ENCODE assay signal across 9 cellular contexts in the genomic region with DNA sequence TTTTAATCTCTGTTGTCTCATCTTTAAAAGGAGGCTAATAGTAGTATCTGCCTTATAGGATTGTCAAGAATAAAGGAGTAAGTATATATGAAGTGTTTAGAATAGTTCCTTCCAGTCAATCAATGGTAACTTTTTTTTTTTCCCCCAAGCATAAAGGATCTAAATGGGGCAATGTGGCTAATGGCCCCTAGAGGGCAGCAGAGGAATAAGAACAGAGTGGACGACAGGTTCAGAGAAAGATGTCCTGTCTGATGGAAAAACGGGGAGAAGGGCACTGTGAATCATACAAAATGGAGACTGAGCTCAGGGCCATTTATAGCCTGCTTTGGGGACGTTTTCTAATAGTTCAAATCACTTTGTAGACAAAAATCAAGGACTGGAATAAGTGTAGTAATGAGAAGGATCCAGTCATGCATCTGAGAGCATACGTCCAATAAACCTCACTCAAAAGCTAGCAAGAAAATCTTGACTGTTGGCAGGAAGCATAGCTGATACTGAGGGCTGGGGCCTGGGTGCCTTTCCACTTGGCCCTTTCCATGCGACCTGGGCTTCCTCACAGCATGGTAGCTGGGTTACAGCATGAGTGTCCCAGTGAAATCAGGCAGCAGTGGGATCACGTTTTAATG. TPM values are rescaled to one million over a fixed set of nuclear protein-coding genes. Genes with fewer than 3 reads are reported as not detected.
A peak's percentile ranks its signal among the peaks of the same experiment; 100 is the strongest.
DNase-seq lines count a peak whose midpoint lies in the region; ATAC-seq, FAIRE-seq and TF ChIP-seq lines count a peak whose summit lies in the region.
"Had no signal": no experiment of that assay in that cellular context is flagged by ENCODE, and none has a peak within 500 bp of the region (broad histone marks: within the 10 kb centered on the region; RNA-seq: fewer than 3 reads in every experiment).

No MANE protein-coding gene starts in this region.

- POLR2A ChIA-PET in K562 (lab: Yijun Ruan, JAX) = interaction anchor here (0.6 to 0.7 kb wide), 2 partner anchors 8 to 828 kb away, joined by 3 read pairs; no protein-coding TSS in a partner anchor

- H3K36me3 ChIP-seq in K562 (ENCODE audit: control insufficient read depth, insufficient read depth, low read length) = no peaks in the 10 kb centered on the region
- no peaks in the 10 kb centered on the region for H3K36me3 ChIP-seq in iPS DF 6.9 (ENCODE audit: control insufficient read depth, insufficient read depth, low read length)

- intact Hi-C loops in K562 (cut with micrococcal nuclease) = loop anchor here (1.0 to 5.0 kb wide), 2 partner anchors 117 to 277 kb away; partner anchors contain the start of gene IFNG

- H3K9me1 ChIP-seq in K562 (ENCODE audit: control insufficient read depth, insufficient read depth, low read length) = no peaks in the 10 kb centered on the region

- BruUV-seq in K562 (replicated peaks; lab: Mats Ljungman, UMichigan) = no TSS peak

- H2AFZ ChIP-seq in K562 (ENCODE audit: low read depth, low read length) = peak overlapping the region; percentile 34

- H3K4me1 ChIP-seq in K562 (replicated peaks in 1 of 2; ENCODE audit: control insufficient read depth in 2 of 2, insufficient read depth in 2 of 2, low read length in 2 of 2) = peaks cover 4 to 14% of the 10 kb centered on the region in 2 experiments; a peak in 4 of 5 replicates
- H3K4me1 ChIP-seq in iPS DF 6.9 (ENCODE audit: control insufficient read depth, insufficient read depth, low read length) = no peaks in the 10 kb centered on the region

- ATAC-seq in HG02840 (IDR thresholded peaks at IDR 0.05; ENCODE audit: low FRiP score, unreplicated experiment) (peak; percentile 61), K562 (peak; percentile 86), GM18505 (IDR thresholded peaks at IDR 0.05; ENCODE audit: unreplicated experiment) (no peak)

- DNase-seq in GDM1 (lab: John Stamatoyannopoulos, UW) = peak; percentile 53
- DNase-seq in NCI-H2081 (lab: John Stamatoyannopoulos, UW) = peak; percentile 75 to 83
- DNase-seq in K562 (ENCODE audit: extremely low read depth in 1 of 4, low spot score in 3 of 4) = peak; percentile 66 to 79 (median 69)
- DNase-seq in iPS DF 6.9 (ENCODE audit: low read depth, low spot score) = peak; percentile 52
- peak; percentile 45 for DNase-seq in stimulated activated CD4-positive, alpha-beta T cell treated with anti-CD3 and anti-CD28 coated beads, Interleukin-12 subunit alpha, Interleukin-12 subunit beta, amount 100 ng/mL, for 4 hours

- H3K79me2 ChIP-seq in K562 (ENCODE audit: control insufficient read depth, insufficient read depth, low read length) = no peaks in the 10 kb centered on the region

- in situ Hi-C loops in K562 (cut with MboI) = no loop called here

- H3K27ac ChIP-seq in K562 (ENCODE audit: extremely low read depth, low read depth, low read length) (no peak overlapping the region), iPS DF 6.9 (ENCODE audit: low read length) (no peak overlapping the region)

- TF ChIP-seq POLR2A in K562 (conservative IDR thresholded peaks at IDR 0.05) (no peak), GM18505 (IDR thresholded peaks at IDR 0.05; ENCODE audit: borderline replicate concordance, extremely low read depth, insufficient read depth, insufficient read length) (no peak)

- CTCF ChIA-PET in K562 (lab: Yijun Ruan, JAX; ENCODE audit: low intra/inter-chr PET ratio) = interaction anchor here (0.7 to 1.7 kb wide), 3 partner anchors 30 to 276 kb away, joined by 3 to 5 read pairs (median 3); no protein-coding TSS in a partner anchor

- no peak for TF ChIP-seq EP300 in K562 (IDR thresholded peaks at IDR 0.05; ENCODE audit: low read length)

- TF ChIP-seq RAD21 in K562 (CRISPR knock-in tag; conservative IDR thresholded peaks at IDR 0.05 in 1 of 2, IDR thresholded peaks at IDR 0.05 in 1 of 2) = peak; percentile 67 to 80

- H3K4me2 ChIP-seq in K562 (ENCODE audit: insufficient read depth, low read length) = no peak overlapping the region

- WGBS in K562 (ENCODE audit: insufficient coverage, low coverage, missing lambda C conversion rate) = 11% methylated on average over 6 of the region's 6 CpGs
- WGBS in iPS DF 6.9 (ENCODE audit: insufficient coverage, insufficient read length) = no CpG with 5 or more reads among the region's 6 CpGs

- no peak overlapping the region for H3K9ac ChIP-seq in K562 (ENCODE audit: insufficient read depth in 1 of 2, low read depth in 2 of 2, low read length in 2 of 2)

- FAIRE-seq in TTC549 (lab: Jason Lieb, UNC) = peak; percentile 65
- peak; percentile 88 for FAIRE-seq in K562 (lab: Jason Lieb, UNC)

- no peak overlapping the region for H3K4me3 ChIP-seq in K562
- no peak overlapping the region for H3K4me3 ChIP-seq in iPS DF 6.9 (ENCODE audit: low read length)
- H3K4me3 ChIP-seq: skin epidermis had no signal

- no peaks in the 10 kb centered on the region; a peak in 1 of 5 replicates for H3K27me3 ChIP-seq in K562 (ENCODE audit: control insufficient read depth in 2 of 2, insufficient read depth in 2 of 2, low read length in 2 of 2)
- no peaks in the 10 kb centered on the region for H3K27me3 ChIP-seq in iPS DF 6.9 (ENCODE audit: control insufficient read depth, insufficient read depth, low read length)

- H3K9me3 ChIP-seq in K562 (replicated peaks; ENCODE audit: control insufficient read depth, insufficient read depth, low read depth, low read length) (no peaks in the 10 kb centered on the region), iPS DF 6.9 (ENCODE audit: control insufficient read depth, insufficient read depth, low read length) (no peaks in the 10 kb centered on the region)

- no peaks in the 10 kb centered on the region for H4K20me1 ChIP-seq in K562 (replicated peaks; ENCODE audit: control insufficient read depth, insufficient read depth, low read length)

- TF ChIP-seq CTCF in K562 (IDR thresholded peaks at IDR 0.05 in 2 of 3, conservative IDR thresholded peaks at IDR 0.05 in 1 of 3; ENCODE audit: insufficient read depth in 2 of 3, low read depth in 1 of 3, low read length in 3 of 3) = peak; percentile 63 to 88 (median 80)

TF ChIP-seq in K562, 482 proteins besides CTCF, POLR2A, EP300 and RAD21 (continues in another document):
- TF ChIP-seq PBX2 (CRISPR knock-in tag; IDR thresholded peaks at IDR 0.05; ENCODE audit: low read depth) (no peak), PBX2 (tag; conservative IDR thresholded peaks at IDR 0.05; ENCODE audit: low read depth) (peak; percentile 41), DMBX1 (CRISPR knock-in tag; IDR thresholded peaks at IDR 0.05; ENCODE audit: borderline replicate concordance) (no peak), DEAF1 (CRISPR knock-in tag; IDR thresholded peaks at IDR 0.05) (peak; percentile 66), ZNF384 (IDR thresholded peaks at IDR 0.05; ENCODE audit: low read depth, low read length) (peak; percentile 92), RCOR1 (IDR thresholded peaks at IDR 0.05; ENCODE audit: borderline replicate concordance in 1 of 2, low read depth in 2 of 2, low read length in 2 of 2) (peak in 1 of 2 experiments; percentile 51; a peak in 1 of 4 replicates)

RNA-seq across cellular contexts. Expression of gene IFNG-AS1, which starts 51.3 kb away (rescaled TPM):
- total RNA-seq in K562 (2011; cell fraction: chromatin; rRNA removed; ENCODE audit: low replicate concordance) = not detected in 2 replicates
- not detected in 2 replicates for total RNA-seq in K562 (2011; cell fraction: nucleolus; rRNA removed)
- total RNA-seq in K562 (2011; cell fraction: nucleoplasm; rRNA removed) = not detected in 2 replicates
- total RNA-seq in K562 (2014; rRNA removed) (not detected in 2 replicates), K562 (2014; rRNA removed; fragmentation: Illumina TruSeq; extraction: Trizol) (not detected in 2 replicates), K562 (2015; rRNA removed; fragmentation: Illumina TruSeq; extraction: Trizol) (not detected in 2 replicates), K562 (2021) (not detected in 2 replicates)
- polyA plus RNA-seq in K562 (2011; rRNA removed) (not detected in 2 replicates), K562 (2014; fragmentation: Illumina TruSeq; extraction: Trizol) (not detected in 2 replicates), K562 (2014; fragmentation: Nextera tagmentation; extraction: Ambion mirVana) (not detected), K562 (2014; rRNA removed) (not detected in 2 replicates)
- polyA plus RNA-seq in K562 (2011; cell fraction: cytosol; rRNA removed) = not detected in 2 replicates
- not detected in 2 replicates for polyA plus RNA-seq in K562 (2011; cell fraction: nucleus; rRNA removed)
- not detected in 2 replicates for polyA plus RNA-seq in K562 (2012)
- not detected in 2 replicates for polyA minus RNA-seq in K562 (2011; rRNA and poly(A)+ RNA removed)
- not detected in 2 replicates for polyA minus RNA-seq in K562 (2011; cell fraction: cytosol; rRNA and poly(A)+ RNA removed)
- not detected in 2 replicates for polyA minus RNA-seq in K562 (2011; cell fraction: nucleus; rRNA and poly(A)+ RNA removed)
